Comparison of ENCODE assay signal across 2 cellular contexts in genomic region chrX:101397779-101398178, GRCh38.
TF ChIP-seq lines count a peak whose summit lies in the region.

No MANE protein-coding gene starts in this region.

TF ChIP-seq in A549, 52 proteins besides CTCF, POLR2A, EP300 and RAD21 (continued from another document):
- TF ChIP-seq, protein P1, sequence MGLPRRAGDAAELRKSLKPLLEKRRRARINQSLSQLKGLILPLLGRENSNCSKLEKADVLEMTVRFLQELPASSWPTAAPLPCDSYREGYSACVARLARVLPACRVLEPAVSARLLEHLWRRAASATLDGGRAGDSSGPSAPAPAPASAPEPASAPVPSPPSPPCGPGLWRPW (IDR thresholded peaks at IDR 0.05) = no peak
- TF ChIP-seq RARB (CRISPR knock-in tag; IDR thresholded peaks at IDR 0.05) (no peak), MAZ (IDR thresholded peaks at IDR 0.05; ENCODE audit: borderline replicate concordance, low read depth, low read length) (no peak), POLR2AphosphoS2 (conservative IDR thresholded peaks at IDR 0.05; ENCODE audit: low read length) (no peak), JUN (IDR thresholded peaks at IDR 0.05) (no peak), FOSB (CRISPR knock-in tag; IDR thresholded peaks at IDR 0.05) (no peak), ZC3H11A (IDR thresholded peaks at IDR 0.05) (no peak), SMC3 (IDR thresholded peaks at IDR 0.05) (no peak), CEBPB (IDR thresholded peaks at IDR 0.05) (no peak), TFCP2L1 (CRISPR knock-in tag; IDR thresholded peaks at IDR 0.05) (no peak), NR3C1 (IDR thresholded peaks at IDR 0.05) (no peak), SREBF2 (IDR thresholded peaks at IDR 0.05) (no peak), RCOR1 (IDR thresholded peaks at IDR 0.05; ENCODE audit: low read depth, low read length) (no peak), HEYL (CRISPR knock-in tag; IDR thresholded peaks at IDR 0.05) (no peak)

TF ChIP-seq in HCT116, 20 proteins besides CTCF, POLR2A, EP300 and RAD21 (continued from another document):
- TF ChIP-seq REST (IDR thresholded peaks at IDR 0.05; ENCODE audit: low read depth) (no peak), YY1 (IDR thresholded peaks at IDR 0.05; ENCODE audit: extremely low read depth, insufficient replicate concordance, low read depth, low read length) (no peak), ZNF274 (IDR thresholded peaks at IDR 0.05; ENCODE audit: low read depth, low read length) (no peak), SRF (IDR thresholded peaks at IDR 0.05; ENCODE audit: low read depth) (no peak), FOSL1 (IDR thresholded peaks at IDR 0.05; ENCODE audit: low read depth) (no peak)
